In genomic region chr6:2765166-2765895, GRCh38 we compare ENCODE assay signal across 8 cellular contexts. TPM values are rescaled to one million over a fixed set of nuclear protein-coding genes. Genes with fewer than 3 reads are reported as not detected.
A peak's percentile ranks its signal among the peaks of the same experiment; 100 is the strongest.
DNase-seq lines count a peak whose midpoint lies in the region; ATAC-seq and TF ChIP-seq lines count a peak whose summit lies in the region.

TSS of gene WRNIP1 (plus strand) at chr6:2765393. CDS start at chr6:2765623, 230 bp downstream.

- H3K27me3 ChIP-seq in dorsolateral prefrontal cortex: no peaks in the 10 kb centered on the region

- CTCF ChIA-PET in activated CD4-positive, alpha-beta memory T cell treated with anti-CD3 and anti-CD28 coated beads for 36 hours (lab: Charles Lee): interaction anchor here (0.6 to 5.1 kb wide), 15 partner anchors 10 to 971 kb away, joined by 3 to 36 read pairs (median 4); partner anchors contain the start of genes MYLK4 and SERPINB1

- ATAC-seq in GM19438 (IDR thresholded peaks at IDR 0.05; ENCODE audit: low read depth, unreplicated experiment) (peak; percentile 83), HG03575 (IDR thresholded peaks at IDR 0.05; ENCODE audit: extremely low read depth, insufficient number of reproducible peaks, low FRiP score, unreplicated experiment) (peak; percentile 71)

- peak within 1 kb of the TSS; percentile 86 to 99 (median 97) for H3K27ac ChIP-seq in dorsolateral prefrontal cortex

- TF ChIP-seq CTCF in CD14-positive monocyte (IDR thresholded peaks at IDR 0.05): peak; percentile 86
- TF ChIP-seq CTCF in dorsolateral prefrontal cortex (IDR thresholded peaks at IDR 0.05 in 54 of 56, conservative IDR thresholded peaks at IDR 0.05 in 2 of 56; ENCODE audit: low read depth in 1 of 56, partially characterized antibody in 56 of 56): peak; percentile 18 to 87 (median 60)
- TF ChIP-seq CTCF in lower leg skin (IDR thresholded peaks at IDR 0.05): no peak

- 0 to 1% methylated on average over 18 to 47 of the region's 104 CpGs for WGBS in lower leg skin, 2 donors

- peaks cover 0 to 9% (median 1%) of the 10 kb centered on the region in 7 donors for H3K9me3 Mint-ChIP-seq in CD14-positive monocyte
- no peaks in the 10 kb centered on the region for H3K9me3 Mint-ChIP-seq in activated CD4-positive, alpha-beta memory T cell treated with anti-CD3 and anti-CD28 coated beads for 36 hours

- intact Hi-C loops in CD14-positive monocyte (cut with micrococcal nuclease) (loop anchor here (5.0 to 10.0 kb wide), 4 partner anchors 289 to 1171 kb away; partner anchors contain the start of genes GMDS (in 1 of the 2) and RIPK1 (in 1 of the 2)), dorsolateral prefrontal cortex (cut with DNase I) (loop anchor here (1.0 to 10.0 kb wide), 3 partner anchors 222 to 1171 kb away; partner anchors contain the start of gene RIPK1 (in 1 of the 2)), lower leg skin (cut with DNase I; ENCODE audit: low total_unique reads) (no loop called here)
- intact Hi-C loops in activated CD4-positive, alpha-beta memory T cell treated with anti-CD3 and anti-CD28 coated beads for 36 hours (cut with micrococcal nuclease): loop anchor here (1.0 to 10.0 kb wide), 6 partner anchors 75 to 1369 kb away; partner anchors contain the start of genes ECI2, RIPK1, SERPINB1 and SERPINB9

- no peak for TF ChIP-seq POLR2A in lower leg skin (IDR thresholded peaks at IDR 0.05)

- peaks cover 5 to 11% of the 10 kb centered on the region in 2 donors for H3K36me3 Mint-ChIP-seq in CD14-positive monocyte
- H3K36me3 Mint-ChIP-seq in activated CD4-positive, alpha-beta memory T cell treated with anti-CD3 and anti-CD28 coated beads for 36 hours: peaks cover 12% of the 10 kb centered on the region

- H3K4me3 Mint-ChIP-seq in CD14-positive monocyte: peak within 1 kb of the TSS; percentile 91 to 94
- peak within 1 kb of the TSS; percentile 92 for H3K4me3 Mint-ChIP-seq in activated CD4-positive, alpha-beta memory T cell treated with anti-CD3 and anti-CD28 coated beads for 36 hours

- DNase-seq in CD14-positive monocyte (ENCODE audit: low spot score) (peak; percentile 98), NCI-H82 (lab: John Stamatoyannopoulos, UW) (peak; percentile 99), dorsolateral prefrontal cortex (peak; percentile 98 to 100 (median 99)), lower leg skin (ENCODE audit: low spot score in 2 of 2) (peak; percentile 99 to 100)
- peak; percentile 98 for DNase-seq in activated CD4-positive, alpha-beta memory T cell treated with anti-CD3 and anti-CD28 coated beads for 36 hours
- DNase-seq in stimulated activated CD4-positive, alpha-beta T cell treated with anti-CD3 and anti-CD28 coated beads, Interleukin-4, amount 100 ng/mL, for 48 hours (ENCODE audit: low read depth in 2 of 2): peak; percentile 91 to 95

- H3K27me3 Mint-ChIP-seq in CD14-positive monocyte (ENCODE audit: low read depth in 3 of 3): peaks cover 0 to 2% (median 0%) of the 10 kb centered on the region in 3 donors
- H3K27me3 Mint-ChIP-seq in activated CD4-positive, alpha-beta memory T cell treated with anti-CD3 and anti-CD28 coated beads for 36 hours: no peaks in the 10 kb centered on the region

- H3K4me1 Mint-ChIP-seq in CD14-positive monocyte: peaks cover 52% of the 10 kb centered on the region
- H3K4me1 Mint-ChIP-seq in activated CD4-positive, alpha-beta memory T cell treated with anti-CD3 and anti-CD28 coated beads for 36 hours (ENCODE audit: low read depth): peaks cover 45% of the 10 kb centered on the region

- peak within 1 kb of the TSS; percentile 64 to 97 (median 87) for H3K4me3 ChIP-seq in dorsolateral prefrontal cortex
- H3K4me3 ChIP-seq in lower leg skin (ENCODE audit: low read depth, poor library complexity, severe bottlenecking): peak within 1 kb of the TSS; percentile 83

- peak within 1 kb of the TSS; percentile 98 to 99 (median 99) for H3K27ac Mint-ChIP-seq in CD14-positive monocyte
- peak within 1 kb of the TSS; percentile 97 for H3K27ac Mint-ChIP-seq in activated CD4-positive, alpha-beta memory T cell treated with anti-CD3 and anti-CD28 coated beads for 36 hours

- POLR2A ChIA-PET in activated CD4-positive, alpha-beta memory T cell treated with anti-CD3 and anti-CD28 coated beads for 36 hours (lab: Charles Lee): interaction anchor here (0.7 to 3.5 kb wide), 7 partner anchors 9 to 260 kb away, joined by 3 to 13 read pairs (median 4); partner anchors contain the start of gene SERPINB1

RNA-seq across cellular contexts. Expression of gene WRNIP1, which starts in this region (rescaled TPM):
- 10 to 100 TPM; 17.5 to 17.8 TPM for polyA plus RNA-seq in CD14-positive monocyte
- total RNA-seq in activated CD4-positive, alpha-beta memory T cell treated with anti-CD3 and anti-CD28 coated beads for 36 hours: 10 to 100 TPM; 32.7 to 32.8 TPM
- total RNA-seq in dorsolateral prefrontal cortex (10 to 100 TPM; 32.1 to 60.1 (median 47.7) TPM), lower leg skin (10 to 100 TPM; 72.3 to 94.7 (median 87.0) TPM)

Comparison
In these comparisons a context has a peak if more than half of its experiments do, and no peak if none do; other contexts are left out.
1. Peak in every context shown above with its lines: DNase-seq, ATAC-seq, H3K4me3 ChIP-seq and H3K27ac ChIP-seq.
2. CTCF ChIP-seq: peak in CD14-positive monocyte (single experiment) and dorsolateral prefrontal cortex (56 of 56); none in lower leg skin (0 of 3).